Comparison of ENCODE assay signal across 11 cellular contexts in genomic region chr11:43802509-43802908, GRCh38.
A peak's percentile ranks its signal among the peaks of the same experiment; 100 is the strongest.
DNase-seq lines count a peak whose midpoint lies in the region; ATAC-seq and TF ChIP-seq lines count a peak whose summit lies in the region.
"Had no signal": no experiment of that assay in that cellular context is flagged by ENCODE, and none has a peak within 500 bp of the region (broad histone marks: within the 10 kb centered on the region; RNA-seq: fewer than 3 reads in every experiment).

No MANE protein-coding gene starts in this region.

- H3K4me3 ChIP-seq in BJ (ENCODE audit: low read depth, low read length) (no peak overlapping the region), SU-DHL-6 (ENCODE audit: insufficient read depth, low read length, poor library complexity, severe bottlenecking) (no peak overlapping the region), hepatocyte (no peak overlapping the region)

- H4K20me1 ChIP-seq in SU-DHL-6 (ENCODE audit: low read depth, low read length) (no peaks in the 10 kb centered on the region), hepatocyte (ENCODE audit: insufficient read depth, poor library complexity, severe bottlenecking) (no peaks in the 10 kb centered on the region)

- no peaks in the 10 kb centered on the region for H3K27me3 Mint-ChIP-seq in HFFc6 (ENCODE audit: insufficient read depth)

- no peak overlapping the region for H3K9ac ChIP-seq in SU-DHL-6 (ENCODE audit: low read length)

- CTCF ChIA-PET in BJ (lab: Yijun Ruan, JAX), result interaction anchor here (1.3 to 1.7 kb wide), 6 partner anchors 14 to 234 kb away, joined by 4 to 7 read pairs (median 4); no protein-coding TSS in a partner anchor

- H3K9me3 ChIP-seq in SU-DHL-6 (ENCODE audit: insufficient read depth, low read length) (no peaks in the 10 kb centered on the region), hepatocyte (ENCODE audit: low read depth) (no peaks in the 10 kb centered on the region)

- H3K4me2 ChIP-seq in SU-DHL-6 (ENCODE audit: low read depth, low read length, poor library complexity, severe bottlenecking) (no peak overlapping the region), hepatocyte (no peak overlapping the region)

- no peaks in the 10 kb centered on the region for H3K9me3 Mint-ChIP-seq in HFFc6

- H3K36me3 Mint-ChIP-seq in HFFc6 (ENCODE audit: low read depth), result peaks cover 27% of the 10 kb centered on the region

- H3F3A ChIP-seq in SU-DHL-6 (ENCODE audit: insufficient read depth), result no peaks in the 10 kb centered on the region

- no peaks in the 10 kb centered on the region for H3K9me2 ChIP-seq in SU-DHL-6 (replicated peaks; ENCODE audit: insufficient read depth, low read length)
- no peaks in the 10 kb centered on the region for H3K9me2 ChIP-seq in hepatocyte (replicated peaks; ENCODE audit: insufficient read depth)

- TF ChIP-seq CTCF in BJ (IDR thresholded peaks at IDR 0.05; ENCODE audit: insufficient read depth, low read depth, low read length) (peak; percentile 34), HFFc6 (IDR thresholded peaks at IDR 0.05) (peak; percentile 68), SU-DHL-6 (IDR thresholded peaks at IDR 0.05; ENCODE audit: insufficient read depth, low read length, poor library complexity, severe bottlenecking) (peak; percentile 19), hepatocyte (IDR thresholded peaks at IDR 0.05; ENCODE audit: poor library complexity) (peak; percentile 11)

- DNase-seq in BJ (ENCODE audit: low read depth), result no peak
- DNase-seq in HFFc6, result no peak
- no peak for DNase-seq in hepatocyte (ENCODE audit: low spot score)
- no peak for DNase-seq in ecto neural progenitor cell (ENCODE audit: low spot score)
- DNase-seq in CD1c-positive myeloid dendritic cell (ENCODE audit: extremely low spot score), result no peak
- DNase-seq: activated CD4-positive, alpha-beta T cell treated with anti-CD3 and anti-CD28 coated beads, Interleukin-2, amount 50 U/mL, for 4 hours; DND-41; stimulated activated naive CD4-positive, alpha-beta T cell had no signal

- H3K4me3 Mint-ChIP-seq in HFFc6, result no peak overlapping the region

- peaks cover 25% of the 10 kb centered on the region for H3K4me1 Mint-ChIP-seq in HFFc6 (ENCODE audit: low read depth)

- H3K27ac Mint-ChIP-seq in HFFc6, result no peak overlapping the region

- ATAC-seq in GM21717 (IDR thresholded peaks at IDR 0.05; ENCODE audit: unreplicated experiment), result no peak
- ATAC-seq in HG03045 (IDR thresholded peaks at IDR 0.05; ENCODE audit: unreplicated experiment), result no peak

- H2AFZ ChIP-seq in SU-DHL-6 (ENCODE audit: low read depth, low read length, severe bottlenecking) (no peak overlapping the region), hepatocyte (no peak overlapping the region)

- H3K36me3 ChIP-seq in BJ (ENCODE audit: control insufficient read depth, insufficient read depth, low read length), result no peaks in the 10 kb centered on the region
- peaks cover 13% of the 10 kb centered on the region; the same call in 1 of the 2 replicates for H3K36me3 ChIP-seq in SU-DHL-6 (ENCODE audit: low read length)
- H3K36me3 ChIP-seq in hepatocyte (replicated peaks; ENCODE audit: insufficient read depth, low read depth), result no peaks in the 10 kb centered on the region

- POLR2A ChIA-PET in BJ (lab: Charles Lee), result no interaction called here

- H3K27me3 ChIP-seq in BJ (ENCODE audit: control insufficient read depth, insufficient read depth, low read length), result no peaks in the 10 kb centered on the region
- H3K27me3 ChIP-seq in SU-DHL-6 (ENCODE audit: low read length), result no peaks in the 10 kb centered on the region
- no peaks in the 10 kb centered on the region for H3K27me3 ChIP-seq in hepatocyte

- H3K27ac ChIP-seq in SU-DHL-6 (ENCODE audit: low read depth, low read length), result no peak overlapping the region
- no peak overlapping the region for H3K27ac ChIP-seq in hepatocyte

- H3K79me2 ChIP-seq in SU-DHL-6 (ENCODE audit: insufficient read depth, low read length) (no peaks in the 10 kb centered on the region), hepatocyte (no peaks in the 10 kb centered on the region)

- no peaks in the 10 kb centered on the region for H3K4me1 ChIP-seq in hepatocyte (ENCODE audit: insufficient read depth)

Comparison
In these comparisons a context has a peak if more than half of its experiments do, and no peak if none do; other contexts are left out.
1. CTCF ChIP-seq: peak in every context shown above with its lines; median percentile 68 in HFFc6; 34 in BJ; 19 in SU-DHL-6; 11 in hepatocyte.